ENCODE assay signal across 1 cellular context in the genomic region with DNA sequence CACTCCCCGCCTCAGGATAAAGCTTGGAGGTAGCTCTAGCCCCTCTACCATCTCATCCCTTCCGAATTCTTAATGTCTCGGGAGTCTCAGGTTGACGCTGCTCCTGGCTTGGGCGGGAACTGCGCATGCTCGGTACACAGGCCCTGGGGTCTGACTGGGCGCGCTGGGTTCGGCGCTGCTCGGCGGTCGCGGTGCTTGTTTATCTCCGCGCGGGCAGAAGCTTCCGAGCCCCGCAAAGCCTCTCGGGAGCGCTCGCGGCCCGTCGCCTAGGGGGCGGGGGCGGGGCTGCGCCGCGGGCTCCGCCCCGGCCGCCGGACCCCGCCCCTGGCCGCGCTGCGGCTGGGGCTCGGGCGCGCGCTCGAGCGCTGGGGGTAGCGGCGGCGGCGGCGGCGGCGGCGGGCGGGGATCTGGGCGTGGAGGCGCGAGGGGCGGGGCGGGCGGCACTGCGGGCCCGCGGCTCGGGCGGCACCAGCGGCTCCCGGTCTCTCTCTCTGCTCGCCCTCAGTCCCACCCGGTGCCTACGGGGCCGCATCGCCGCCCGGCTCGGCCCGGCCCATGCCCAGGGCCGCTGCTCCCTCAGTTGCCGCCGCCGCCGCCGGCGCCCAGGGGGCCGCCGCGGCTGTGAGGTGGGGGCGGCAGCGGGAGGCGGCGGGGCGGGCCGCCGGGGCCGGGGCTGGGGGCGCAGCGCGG.
TF ChIP-seq lines count a peak whose summit lies in the region.

Gene RAP2A, plus strand, starts transcription at position 443 of the 690 bp plus-strand sequence. CDS start 302 bp downstream, outside the sequence.

TF ChIP-seq in HepG2, 621 proteins besides CTCF, POLR2A, EP300 and RAD21 (continued from another document and continues in another):
- TF ChIP-seq ZBTB2 (CRISPR knock-in tag; IDR thresholded peaks at IDR 0.05; ENCODE audit: low read depth) (peak; percentile 39; the same call in 1 of the 2 replicates), ATM (IDR thresholded peaks at IDR 0.05; ENCODE audit: borderline replicate concordance) (no peak), PCBP1 (IDR thresholded peaks at IDR 0.05; ENCODE audit: borderline replicate concordance, low read depth, low read length) (no peak), ZNF615 (CRISPR knock-in tag; IDR thresholded peaks at IDR 0.05; ENCODE audit: borderline replicate concordance) (no peak), ZNF879 (CRISPR knock-in tag; IDR thresholded peaks at IDR 0.05) (no peak), ZNF251 (CRISPR knock-in tag; IDR thresholded peaks at IDR 0.05) (no peak), EZH2 (conservative IDR thresholded peaks at IDR 0.05; ENCODE audit: low read depth, low read length) (no peak), ZFAT (CRISPR knock-in tag; conservative IDR thresholded peaks at IDR 0.05) (no peak), ZNF512 (CRISPR knock-in tag; IDR thresholded peaks at IDR 0.05) (no peak), XRCC5 (optimal IDR thresholded peaks at IDR 0.05; ENCODE audit: low read length) (no peak), YEATS4 (CRISPR knock-in tag; IDR thresholded peaks at IDR 0.05; ENCODE audit: borderline replicate concordance) (no peak; the same call in 1 of the 2 replicates), SALL1 (CRISPR knock-in tag; IDR thresholded peaks at IDR 0.05) (no peak), FOXP4 (CRISPR knock-in tag; IDR thresholded peaks at IDR 0.05) (0 out of 2 replicates have a peak, but pooled peaks have one; percentile 33), DR1 (CRISPR knock-in tag; IDR thresholded peaks at IDR 0.05) (no peak), MIER2 (CRISPR knock-in tag; IDR thresholded peaks at IDR 0.05) (no peak), ZNF598 (CRISPR knock-in tag; IDR thresholded peaks at IDR 0.05; ENCODE audit: borderline replicate concordance) (no peak), SNRNP70 (IDR thresholded peaks at IDR 0.05; ENCODE audit: low read depth, low read length) (no peak), POLR2AphosphoS5 (IDR thresholded peaks at IDR 0.05; ENCODE audit: low read depth, low read length) (peak; percentile 51), SPEN (CRISPR knock-in tag; IDR thresholded peaks at IDR 0.05; ENCODE audit: low read depth) (no peak), ZFY (CRISPR knock-in tag; IDR thresholded peaks at IDR 0.05) (peak; percentile 70), ZNF20 (CRISPR knock-in tag; IDR thresholded peaks at IDR 0.05) (no peak), ZNF235 (CRISPR knock-in tag; IDR thresholded peaks at IDR 0.05; ENCODE audit: borderline replicate concordance) (no peak), ZNF34 (CRISPR knock-in tag; IDR thresholded peaks at IDR 0.05; ENCODE audit: borderline replicate concordance) (peak; percentile 55; the same call in 1 of the 2 replicates), ZBTB44 (CRISPR knock-in tag; IDR thresholded peaks at IDR 0.05) (no peak), ZNF24 (IDR thresholded peaks at IDR 0.05) (no peak), TBX2 (CRISPR knock-in tag; IDR thresholded peaks at IDR 0.05; ENCODE audit: borderline replicate concordance) (no peak; the same call in 1 of the 2 replicates), CENPX (CRISPR knock-in tag; IDR thresholded peaks at IDR 0.05) (no peak), STAG1 (CRISPR knock-in tag; IDR thresholded peaks at IDR 0.05) (peak; percentile 32; the same call in 1 of the 2 replicates), HMG20A (CRISPR knock-in tag; IDR thresholded peaks at IDR 0.05; ENCODE audit: borderline replicate concordance) (no peak), SRF (IDR thresholded peaks at IDR 0.05; ENCODE audit: low read depth, low read length) (no peak), DBP (CRISPR knock-in tag; IDR thresholded peaks at IDR 0.05; ENCODE audit: not compliant biosample characterization) (no peak), MAX (IDR thresholded peaks at IDR 0.05) (peak; percentile 38; the same call in 1 of the 2 replicates), HOXD1 (CRISPR knock-in tag; IDR thresholded peaks at IDR 0.05) (no peak), KLF16 (CRISPR knock-in tag; IDR thresholded peaks at IDR 0.05) (no peak)
- TF ChIP-seq, protein P1, sequence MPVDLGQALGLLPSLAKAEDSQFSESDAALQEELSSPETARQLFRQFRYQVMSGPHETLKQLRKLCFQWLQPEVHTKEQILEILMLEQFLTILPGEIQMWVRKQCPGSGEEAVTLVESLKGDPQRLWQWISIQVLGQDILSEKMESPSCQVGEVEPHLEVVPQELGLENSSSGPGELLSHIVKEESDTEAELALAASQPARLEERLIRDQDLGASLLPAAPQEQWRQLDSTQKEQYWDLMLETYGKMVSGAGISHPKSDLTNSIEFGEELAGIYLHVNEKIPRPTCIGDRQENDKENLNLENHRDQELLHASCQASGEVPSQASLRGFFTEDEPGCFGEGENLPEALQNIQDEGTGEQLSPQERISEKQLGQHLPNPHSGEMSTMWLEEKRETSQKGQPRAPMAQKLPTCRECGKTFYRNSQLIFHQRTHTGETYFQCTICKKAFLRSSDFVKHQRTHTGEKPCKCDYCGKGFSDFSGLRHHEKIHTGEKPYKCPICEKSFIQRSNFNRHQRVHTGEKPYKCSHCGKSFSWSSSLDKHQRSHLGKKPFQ (CRISPR knock-in tag; IDR thresholded peaks at IDR 0.05; ENCODE audit: insufficient replicate concordance): no peak
- TF ChIP-seq, protein P2, sequence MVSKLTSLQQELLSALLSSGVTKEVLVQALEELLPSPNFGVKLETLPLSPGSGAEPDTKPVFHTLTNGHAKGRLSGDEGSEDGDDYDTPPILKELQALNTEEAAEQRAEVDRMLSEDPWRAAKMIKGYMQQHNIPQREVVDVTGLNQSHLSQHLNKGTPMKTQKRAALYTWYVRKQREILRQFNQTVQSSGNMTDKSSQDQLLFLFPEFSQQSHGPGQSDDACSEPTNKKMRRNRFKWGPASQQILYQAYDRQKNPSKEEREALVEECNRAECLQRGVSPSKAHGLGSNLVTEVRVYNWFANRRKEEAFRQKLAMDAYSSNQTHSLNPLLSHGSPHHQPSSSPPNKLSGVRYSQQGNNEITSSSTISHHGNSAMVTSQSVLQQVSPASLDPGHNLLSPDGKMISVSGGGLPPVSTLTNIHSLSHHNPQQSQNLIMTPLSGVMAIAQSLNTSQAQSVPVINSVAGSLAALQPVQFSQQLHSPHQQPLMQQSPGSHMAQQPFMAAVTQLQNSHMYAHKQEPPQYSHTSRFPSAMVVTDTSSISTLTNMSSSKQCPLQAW (CRISPR knock-in tag; IDR thresholded peaks at IDR 0.05): peak; percentile 6; the same call in 1 of the 2 replicates
- TF ChIP-seq, protein P3, sequence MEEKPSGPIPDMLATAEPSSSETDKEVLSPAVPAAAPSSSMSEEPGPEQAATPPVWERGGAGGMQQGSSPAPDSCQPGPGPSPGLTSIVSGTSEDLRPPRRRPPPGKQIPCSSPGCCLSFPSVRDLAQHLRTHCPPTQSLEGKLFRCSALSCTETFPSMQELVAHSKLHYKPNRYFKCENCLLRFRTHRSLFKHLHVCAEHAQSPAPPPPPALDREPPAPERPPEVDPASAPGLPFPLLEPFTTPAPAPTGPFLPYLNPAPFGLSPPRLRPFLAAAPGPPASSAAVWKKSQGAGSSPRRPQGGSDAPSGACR (CRISPR knock-in tag; IDR thresholded peaks at IDR 0.05): no peak
- TF ChIP-seq, protein P4, sequence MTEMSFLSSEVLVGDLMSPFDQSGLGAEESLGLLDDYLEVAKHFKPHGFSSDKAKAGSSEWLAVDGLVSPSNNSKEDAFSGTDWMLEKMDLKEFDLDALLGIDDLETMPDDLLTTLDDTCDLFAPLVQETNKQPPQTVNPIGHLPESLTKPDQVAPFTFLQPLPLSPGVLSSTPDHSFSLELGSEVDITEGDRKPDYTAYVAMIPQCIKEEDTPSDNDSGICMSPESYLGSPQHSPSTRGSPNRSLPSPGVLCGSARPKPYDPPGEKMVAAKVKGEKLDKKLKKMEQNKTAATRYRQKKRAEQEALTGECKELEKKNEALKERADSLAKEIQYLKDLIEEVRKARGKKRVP (CRISPR knock-in tag; IDR thresholded peaks at IDR 0.05): no peak
- TF ChIP-seq, protein P5, sequence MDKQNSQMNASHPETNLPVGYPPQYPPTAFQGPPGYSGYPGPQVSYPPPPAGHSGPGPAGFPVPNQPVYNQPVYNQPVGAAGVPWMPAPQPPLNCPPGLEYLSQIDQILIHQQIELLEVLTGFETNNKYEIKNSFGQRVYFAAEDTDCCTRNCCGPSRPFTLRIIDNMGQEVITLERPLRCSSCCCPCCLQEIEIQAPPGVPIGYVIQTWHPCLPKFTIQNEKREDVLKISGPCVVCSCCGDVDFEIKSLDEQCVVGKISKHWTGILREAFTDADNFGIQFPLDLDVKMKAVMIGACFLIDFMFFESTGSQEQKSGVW (CRISPR knock-in tag; IDR thresholded peaks at IDR 0.05; ENCODE audit: borderline replicate concordance): no peak
- TF ChIP-seq, protein P6, sequence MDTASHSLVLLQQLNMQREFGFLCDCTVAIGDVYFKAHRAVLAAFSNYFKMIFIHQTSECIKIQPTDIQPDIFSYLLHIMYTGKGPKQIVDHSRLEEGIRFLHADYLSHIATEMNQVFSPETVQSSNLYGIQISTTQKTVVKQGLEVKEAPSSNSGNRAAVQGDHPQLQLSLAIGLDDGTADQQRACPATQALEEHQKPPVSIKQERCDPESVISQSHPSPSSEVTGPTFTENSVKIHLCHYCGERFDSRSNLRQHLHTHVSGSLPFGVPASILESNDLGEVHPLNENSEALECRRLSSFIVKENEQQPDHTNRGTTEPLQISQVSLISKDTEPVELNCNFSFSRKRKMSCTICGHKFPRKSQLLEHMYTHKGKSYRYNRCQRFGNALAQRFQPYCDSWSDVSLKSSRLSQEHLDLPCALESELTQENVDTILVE (CRISPR knock-in tag; IDR thresholded peaks at IDR 0.05): no peak; the same call in 1 of the 2 replicates
- TF ChIP-seq, protein P7, sequence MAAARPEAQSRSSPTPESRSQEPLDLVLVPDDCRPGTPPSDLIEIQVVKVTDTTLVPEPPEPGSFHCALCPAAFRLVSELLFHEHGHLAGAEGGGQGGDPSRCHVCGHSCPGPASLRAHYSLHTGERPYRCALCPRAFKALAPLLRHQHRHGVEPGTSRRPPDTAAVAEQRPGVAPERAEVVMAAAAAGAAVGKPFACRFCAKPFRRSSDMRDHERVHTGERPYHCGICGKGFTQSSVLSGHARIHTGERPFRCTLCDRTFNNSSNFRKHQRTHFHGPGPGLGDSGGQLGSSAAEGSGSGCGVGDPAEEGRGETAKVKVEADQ (CRISPR knock-in tag; IDR thresholded peaks at IDR 0.05; ENCODE audit: borderline replicate concordance): no peak
